Comparison of ENCODE assay signal across 12 cellular contexts in genomic region chr15:51924146-51925068, GRCh38. TPM values are rescaled to one million over a fixed set of nuclear protein-coding genes. Genes with fewer than 3 reads are reported as not detected.
DNase-seq lines count a peak whose midpoint lies in the region; ATAC-seq, FAIRE-seq and TF ChIP-seq lines count a peak whose summit lies in the region.
"Had no signal": no experiment of that assay in that cellular context is flagged by ENCODE, and none has a peak within 500 bp of the region (broad histone marks: within the 10 kb centered on the region; RNA-seq: fewer than 3 reads in every experiment).

No MANE protein-coding gene starts in this region.

- H3K4me3 Mint-ChIP-seq in stimulated activated effector memory CD8-positive, alpha-beta T cell treated with anti-CD3 and anti-CD28 coated beads, Interleukin-12 subunit alpha, Interleukin-12 subunit beta, amount 100 ng/mL, for 72 hours: no peak overlapping the region
- H3K4me3 Mint-ChIP-seq: activated B cell treated with CpG ODN at 0.5 μM for 24 hours had no signal

- FAIRE-seq in GM12878 (lab: Jason Lieb, UNC): no peak
- FAIRE-seq: astrocyte had no signal

- H3K4me3 ChIP-seq in GM12878: no peak overlapping the region
- H3K4me3 ChIP-seq: tibial nerve had no signal

- ATAC-seq in GM12878 (no peak), HG02981 (IDR thresholded peaks at IDR 0.05; ENCODE audit: unreplicated experiment) (no peak)
- no peak for ATAC-seq in stimulated activated effector memory CD8-positive, alpha-beta T cell treated with anti-CD3 and anti-CD28 coated beads, Interleukin-12 subunit alpha, Interleukin-12 subunit beta, amount 100 ng/mL, for 72 hours

- peaks cover 0 to 19% of the 10 kb centered on the region in 2 experiments; a peak in 3 of 4 replicates for H3K36me3 ChIP-seq in GM12878 (ENCODE audit: control insufficient read depth in 2 of 2, insufficient read depth in 2 of 2, low read length in 1 of 2)

- DNase-seq in NCI-H82 (lab: John Stamatoyannopoulos, UW): peak; percentile 31
- no peak for DNase-seq in NCI-H82 treated with DMSO at 0.1 percent for 48 hours (lab: John Stamatoyannopoulos, UW; ENCODE audit: unreplicated experiment)
- no peak for DNase-seq in GM12878 (ENCODE audit: low read depth, low spot score)
- peak; percentile 13 for DNase-seq in iris pigment epithelial cell (ENCODE audit: low read depth)
- DNase-seq in stimulated activated effector memory CD8-positive, alpha-beta T cell treated with anti-CD3 and anti-CD28 coated beads, Interleukin-12 subunit alpha, Interleukin-12 subunit beta, amount 100 ng/mL, for 72 hours (ENCODE audit: low spot score in 2 of 2): no peak
- no peak for DNase-seq in NCI-H226
- no peak for DNase-seq in NCI-H446 (lab: John Stamatoyannopoulos, UW)
- DNase-seq: activated B cell treated with CpG ODN at 0.5 μM for 24 hours, NCI-H526 treated with DMSO at 0.1 percent for 48 hours had no signal

- no peaks in the 10 kb centered on the region for H4K20me1 ChIP-seq in GM12878 (ENCODE audit: control insufficient read depth, insufficient read depth)

- no peak overlapping the region for H3K9ac ChIP-seq in GM12878 (ENCODE audit: control insufficient read depth, insufficient read depth, low read length)

- H3K27ac Mint-ChIP-seq in stimulated activated effector memory CD8-positive, alpha-beta T cell treated with anti-CD3 and anti-CD28 coated beads, Interleukin-12 subunit alpha, Interleukin-12 subunit beta, amount 100 ng/mL, for 72 hours: peak overlapping the region; percentile 21
- H3K27ac Mint-ChIP-seq: activated B cell treated with CpG ODN at 0.5 μM for 24 hours had no signal

- intact Hi-C loops in GM12878 (cut with micrococcal nuclease; ENCODE audit: unreplicated experiment): no loop called here

- H3K9me3 ChIP-seq in GM12878 (replicated peaks; ENCODE audit: control insufficient read depth, insufficient read depth, low read length): no peaks in the 10 kb centered on the region
- H3K9me3 ChIP-seq: tibial nerve had no signal

- no peak overlapping the region for H3K27ac ChIP-seq in GM12878 (ENCODE audit: control insufficient read depth, insufficient read depth)
- H3K27ac ChIP-seq: tibial nerve had no signal

- TSS peak; percentile 37 for BruUV-seq in GM12878 (replicated peaks; lab: Mats Ljungman, UMichigan)

- no peaks in the 10 kb centered on the region for H3K79me2 ChIP-seq in GM12878 (ENCODE audit: control insufficient read depth, insufficient read depth, low read length)

- POLR2A ChIA-PET in GM12878 (lab: Charles Lee): no interaction called here

- CTCF ChIA-PET in GM12878 (lab: Yijun Ruan, JAX): interaction anchor here (0.9 to 1.7 kb wide), 3 partner anchors 11 to 18 kb away, joined by 3 to 4 read pairs (median 3); no protein-coding TSS in a partner anchor

- H3K4me1 ChIP-seq in GM12878 (ENCODE audit: control insufficient read depth, insufficient read depth, low read length): no peaks in the 10 kb centered on the region
- H3K4me1 ChIP-seq: tibial nerve had no signal

- WGBS in GM12878 (ENCODE audit: insufficient coverage, insufficient replicate concordance, low lambda C conversion rate, missing lambda C conversion rate): 87% methylated on average over 10 of the region's 11 CpGs

- TF ChIP-seq EP300 in GM12878 (IDR thresholded peaks at IDR 0.05; ENCODE audit: borderline replicate concordance in 1 of 2, control insufficient read depth in 1 of 2, low read depth in 2 of 2, low read length in 2 of 2): no peak

- no peaks in the 10 kb centered on the region for H3K4me1 Mint-ChIP-seq in stimulated activated effector memory CD8-positive, alpha-beta T cell treated with anti-CD3 and anti-CD28 coated beads, Interleukin-12 subunit alpha, Interleukin-12 subunit beta, amount 100 ng/mL, for 72 hours
- H3K4me1 Mint-ChIP-seq: activated B cell treated with CpG ODN at 0.5 μM for 24 hours had no signal

- in situ Hi-C loops in GM12878 (cut with MboI): no loop called here

- RAD21 ChIA-PET in GM12878 (lab: Charles Lee; ENCODE audit: unreplicated experiment): no interaction called here

- no peak for TF ChIP-seq RAD21 in GM12878 (IDR thresholded peaks at IDR 0.05; ENCODE audit: insufficient read depth, low read depth, low read length)

- H3K36me3 Mint-ChIP-seq in stimulated activated effector memory CD8-positive, alpha-beta T cell treated with anti-CD3 and anti-CD28 coated beads, Interleukin-12 subunit alpha, Interleukin-12 subunit beta, amount 100 ng/mL, for 72 hours: peaks cover 70% of the 10 kb centered on the region

- no peak for TF ChIP-seq CTCF in GM12878 (IDR thresholded peaks at IDR 0.05 in 2 of 3, conservative IDR thresholded peaks at IDR 0.05 in 1 of 3; ENCODE audit: control insufficient read depth in 2 of 3, extremely low read depth in 1 of 3, insufficient read depth in 1 of 3, low read depth in 3 of 3, low read length in 3 of 3)

- no peaks in the 10 kb centered on the region for H3K9me3 Mint-ChIP-seq in stimulated activated effector memory CD8-positive, alpha-beta T cell treated with anti-CD3 and anti-CD28 coated beads, Interleukin-12 subunit alpha, Interleukin-12 subunit beta, amount 100 ng/mL, for 72 hours
- H3K9me3 Mint-ChIP-seq: activated B cell treated with CpG ODN at 0.5 μM for 24 hours had no signal

- no peak for TF ChIP-seq POLR2A in GM12878 (IDR thresholded peaks at IDR 0.05; ENCODE audit: low read depth, low read length)

- SMC1A ChIA-PET in GM12878 (lab: Charles Lee; ENCODE audit: uncharacterized antibody, unreplicated experiment): interaction anchor here (0.7 kb wide), 1 partner anchor 9 kb away, joined by 3 read pairs; no protein-coding TSS in a partner anchor

- no peak overlapping the region for H2AFZ ChIP-seq in GM12878 (ENCODE audit: control insufficient read depth, low read depth, low read length)

- H3K4me2 ChIP-seq in GM12878 (ENCODE audit: control insufficient read depth, insufficient read depth): no peak overlapping the region

- no peaks in the 10 kb centered on the region for H3K27me3 ChIP-seq in GM12878 (replicated peaks in 1 of 2; ENCODE audit: control insufficient read depth in 2 of 2, insufficient read depth in 2 of 2, low read length in 1 of 2)
- H3K27me3 ChIP-seq: tibial nerve had no signal

TF ChIP-seq in GM12878, 131 proteins besides CTCF, POLR2A, EP300 and RAD21:
- TF ChIP-seq, protein P1, sequence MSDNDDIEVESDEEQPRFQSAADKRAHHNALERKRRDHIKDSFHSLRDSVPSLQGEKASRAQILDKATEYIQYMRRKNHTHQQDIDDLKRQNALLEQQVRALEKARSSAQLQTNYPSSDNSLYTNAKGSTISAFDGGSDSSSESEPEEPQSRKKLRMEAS (IDR thresholded peaks at IDR 0.05; ENCODE audit: low read depth, low read length): no peak
- no peak for TF ChIP-seq SUZ12 (IDR thresholded peaks at IDR 0.05; ENCODE audit: unreplicated experiment)
- TF ChIP-seq BCLAF1 (IDR thresholded peaks at IDR 0.05): no peak
- no peak for TF ChIP-seq NRF1 (conservative IDR thresholded peaks at IDR 0.05; ENCODE audit: low read depth, low read length)

RNA-seq across cellular contexts. Expression of gene LEO1, which starts 47.2 kb away (rescaled TPM):
- total RNA-seq in GM12878 (2013; cell fraction: nucleolus; rRNA removed): 71.0 and 71.5 TPM in 2 replicates
- total RNA-seq in GM12878 (2014; rRNA removed): 23.7 and 28.6 TPM in 2 replicates
- total RNA-seq in GM12878 (2014; rRNA removed; fragmentation: Illumina TruSeq; extraction: Trizol): 45.1 and 46.1 TPM in 2 replicates
- 23.0 and 23.6 TPM in 2 replicates for total RNA-seq in GM12878 (2021)
- 14.7 TPM for polyA plus RNA-seq in GM12878 (2011; ENCODE audit: low read depth)
- polyA plus RNA-seq in GM12878 (2011; rRNA removed): 13.6 and 15.8 TPM in 2 replicates
- 3.6 and 4.8 TPM in 2 replicates for polyA plus RNA-seq in GM12878 (2011; cell fraction: cytosol; rRNA removed)
- 5.4 and 8.5 TPM in 2 replicates for polyA plus RNA-seq in GM12878 (2011; cell fraction: nucleus; rRNA removed)
- 18.5 and 23.9 TPM in 2 replicates for polyA plus RNA-seq in GM12878 (2012)
- polyA plus RNA-seq in GM12878 (2014; fragmentation: Illumina TruSeq; extraction: Trizol): 50.6 and 62.8 TPM in 2 replicates
- 10 to 100 TPM; 29.5 to 35.2 TPM for polyA plus RNA-seq in GM12878 (2014; fragmentation: Nextera tagmentation; extraction: Ambion mirVana)
- 23.8 and 25.8 TPM in 2 replicates for polyA plus RNA-seq in GM12878 (2014; rRNA removed)
- polyA plus RNA-seq in GM12878 (2016; fragmentation: Nextera tagmentation; extraction: Ambion mirVana): 10 to 100 TPM; 45.6 to 47.8 TPM
- polyA minus RNA-seq in GM12878 (2011; rRNA and poly(A)+ RNA removed): 9.0 and 9.4 TPM in 2 replicates
- 5.3 and 6.5 TPM in 2 replicates for polyA minus RNA-seq in GM12878 (2011; cell fraction: cytosol; rRNA and poly(A)+ RNA removed)
- 5.7 and 7.3 TPM in 2 replicates for polyA minus RNA-seq in GM12878 (2011; cell fraction: nucleus; rRNA and poly(A)+ RNA removed)

Comparison
In these comparisons a context has a peak if more than half of its experiments do, and no peak if none do; other contexts are left out.
1. DNase-seq: peak in NCI-H82 (single experiment) and iris pigment epithelial cell (single experiment); none in NCI-H82 treated with DMSO at 0.1 percent for 48 hours (single experiment), GM12878 (single experiment), stimulated activated effector memory CD8-positive, alpha-beta T cell treated with anti-CD3 and anti-CD28 coated beads, Interleukin-12 subunit alpha, Interleukin-12 subunit beta, amount 100 ng/mL, for 72 hours (0 of 2), NCI-H226 (single experiment) and NCI-H446 (0 of 2).